ENCODE assay signal across 11 cellular contexts in the genomic region with DNA sequence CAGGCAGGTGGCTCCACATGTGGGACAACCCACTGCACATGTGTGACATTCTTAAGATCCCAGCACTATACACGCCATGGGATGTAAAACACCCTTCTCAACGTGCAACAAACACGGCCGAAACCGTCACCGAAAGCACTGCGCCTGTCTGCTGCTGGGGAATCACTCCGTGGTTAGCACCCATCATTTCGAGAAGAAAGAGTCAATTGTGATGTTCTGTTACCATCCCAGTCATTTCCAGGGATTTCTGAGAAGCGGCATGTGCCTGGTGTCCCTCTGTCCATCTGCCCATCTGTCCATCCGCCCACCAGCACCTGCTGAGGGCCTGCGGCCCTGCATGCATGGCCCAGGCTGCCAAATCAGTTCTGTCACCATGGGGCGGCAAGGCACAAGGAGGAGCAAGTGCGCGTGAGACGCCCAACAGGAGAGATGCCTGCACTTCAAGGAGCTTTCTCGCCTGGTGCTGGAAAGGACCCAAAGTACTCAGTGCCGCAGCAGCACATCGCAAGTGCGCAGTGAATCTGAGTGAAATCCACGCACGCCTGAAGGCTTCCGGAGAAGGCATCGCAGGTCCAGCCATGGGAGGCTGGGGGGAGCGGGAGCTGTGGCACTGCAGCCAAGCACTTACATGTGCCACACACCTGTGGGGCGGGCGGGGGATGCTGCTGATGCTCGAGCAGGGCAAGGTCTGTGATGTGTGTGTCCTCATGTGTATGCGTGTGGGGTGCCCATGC. TPM values are rescaled to one million over a fixed set of nuclear protein-coding genes. Genes with fewer than 3 reads are reported as not detected.
DNase-seq lines count a peak whose midpoint lies in the region; ATAC-seq and TF ChIP-seq lines count a peak whose summit lies in the region.
"Had no signal": no experiment of that assay in that cellular context is flagged by ENCODE, and none has a peak within 500 bp of the region (broad histone marks: within the 10 kb centered on the region; RNA-seq: fewer than 3 reads in every experiment).

No MANE protein-coding gene starts in this region.

- H3K27me3 Mint-ChIP-seq in activated CD4-positive, alpha-beta T cell treated with anti-CD3 and anti-CD28 coated beads for 36 hours = no peaks in the 10 kb centered on the region

- CTCF ChIA-PET in activated CD4-positive, alpha-beta T cell treated with anti-CD3 and anti-CD28 coated beads for 36 hours (lab: Charles Lee) = no interaction called here

- H3K4me1 ChIP-seq in BLaER1 (peaks cover 84% of the 10 kb centered on the region), right lobe of liver (peaks cover 0 to 7% (median 0%) of the 10 kb centered on the region in 4 donors)

- H3K36me3 Mint-ChIP-seq in activated CD4-positive, alpha-beta T cell treated with anti-CD3 and anti-CD28 coated beads for 36 hours (ENCODE audit: low read depth) = no peaks in the 10 kb centered on the region

- H3K9me3 Mint-ChIP-seq in activated CD4-positive, alpha-beta T cell treated with anti-CD3 and anti-CD28 coated beads for 36 hours (ENCODE audit: low read depth) = no peaks in the 10 kb centered on the region

- POLR2A ChIA-PET in activated CD4-positive, alpha-beta T cell treated with anti-CD3 and anti-CD28 coated beads for 36 hours (lab: Charles Lee) = no interaction called here

- WGBS in right lobe of liver (ENCODE audit: insufficient coverage, low coverage, low lambda C conversion rate, missing lambda C conversion rate) = 90% methylated on average over 9 of the region's 29 CpGs

- H3K27me3 ChIP-seq in BLaER1 = no peaks in the 10 kb centered on the region
- no peaks in the 10 kb centered on the region for H3K27me3 ChIP-seq in right lobe of liver

- intact Hi-C loops in right lobe of liver (cut with DNase I) = no loop called here
- intact Hi-C loops in activated CD4-positive, alpha-beta T cell treated with anti-CD3 and anti-CD28 coated beads for 36 hours (cut with DNase I, micrococcal nuclease) = no loop called here

- peak overlapping the region; percentile 95 for H3K4me2 ChIP-seq in BLaER1

- TF ChIP-seq CTCF in right lobe of liver (IDR thresholded peaks at IDR 0.05) = no peak

- H3K4me3 ChIP-seq in BLaER1 = no peak overlapping the region
- H3K4me3 ChIP-seq in right lobe of liver = no peak overlapping the region

- H3K4me1 Mint-ChIP-seq in activated CD4-positive, alpha-beta T cell treated with anti-CD3 and anti-CD28 coated beads for 36 hours = peaks cover 28% of the 10 kb centered on the region

- peak; percentile 41 for ATAC-seq in GM18520 (IDR thresholded peaks at IDR 0.05; ENCODE audit: unreplicated experiment)
- ATAC-seq in HG03342 (IDR thresholded peaks at IDR 0.05; ENCODE audit: unreplicated experiment) = peak; percentile 32
- ATAC-seq in right lobe of liver = no peak
- no peak for ATAC-seq in GM18858 (IDR thresholded peaks at IDR 0.05; ENCODE audit: unreplicated experiment)
- ATAC-seq in activated CD4-positive, alpha-beta T cell treated with anti-CD3 and anti-CD28 coated beads for 36 hours = no peak

- H3K9ac ChIP-seq in BLaER1 = no peak overlapping the region

- DNase-seq in right lobe of liver (peak in 2 of 3 donors; percentile 13 to 52), DMS 273 treated with DMSO at 0.1 percent for 48 hours (lab: John Stamatoyannopoulos, UW) (no peak), A172 (ENCODE audit: low spot score) (no peak)
- no peak for DNase-seq in activated CD4-positive, alpha-beta T cell treated with anti-CD3 and anti-CD28 coated beads for 36 hours
- DNase-seq: activated CD8-positive, alpha-beta memory T cell treated with anti-CD3 and anti-CD28 coated beads, Interleukin-2, amount 50 U/mL, for 48 hours; MM.1S; NCI-H82 had no signal

- no peak for TF ChIP-seq POLR2A in right lobe of liver (IDR thresholded peaks at IDR 0.05)

- H3K9me3 ChIP-seq in BLaER1 (no peaks in the 10 kb centered on the region), right lobe of liver (no peaks in the 10 kb centered on the region)

- H3K27ac ChIP-seq in BLaER1 (peak overlapping the region; percentile 86), right lobe of liver (no peak overlapping the region)

- H4K20me1 ChIP-seq in BLaER1 = peaks cover 44% of the 10 kb centered on the region; the same call in 1 of the 2 replicates

- H3K36me3 ChIP-seq in BLaER1 (peaks cover 12% of the 10 kb centered on the region; the same call in 1 of the 2 replicates), right lobe of liver (no peaks in the 10 kb centered on the region)

- no peak overlapping the region for H3K27ac Mint-ChIP-seq in activated CD4-positive, alpha-beta T cell treated with anti-CD3 and anti-CD28 coated beads for 36 hours

- H3K4me3 Mint-ChIP-seq in activated CD4-positive, alpha-beta T cell treated with anti-CD3 and anti-CD28 coated beads for 36 hours = no peak overlapping the region

RNA-seq across cellular contexts. Expression of gene VAV2, which starts 38.0 kb away (rescaled TPM):
- 10 to 100 TPM; 30.1 to 44.3 (median 34.9) TPM for total RNA-seq in right lobe of liver
- 1 to 10 TPM; 5.1 to 6.5 TPM for total RNA-seq in activated CD4-positive, alpha-beta T cell treated with anti-CD3 and anti-CD28 coated beads for 36 hours
- total RNA-seq in A172 (2014; rRNA removed; shearing (Covaris generic)) = 14.2 and 14.4 TPM in 2 replicates

Comparison
In these comparisons a context has a peak if more than half of its experiments do, and no peak if none do; other contexts are left out.
1. ATAC-seq: peak in GM18520 (single experiment) and HG03342 (single experiment); none in right lobe of liver (0 of 4), GM18858 (single experiment) and activated CD4-positive, alpha-beta T cell treated with anti-CD3 and anti-CD28 coated beads for 36 hours (single experiment).
2. DNase-seq: peak in right lobe of liver (2 of 3); none in DMS 273 treated with DMSO at 0.1 percent for 48 hours (single experiment), activated CD4-positive, alpha-beta T cell treated with anti-CD3 and anti-CD28 coated beads for 36 hours (single experiment) and A172 (single experiment).